In the genomic region with DNA sequence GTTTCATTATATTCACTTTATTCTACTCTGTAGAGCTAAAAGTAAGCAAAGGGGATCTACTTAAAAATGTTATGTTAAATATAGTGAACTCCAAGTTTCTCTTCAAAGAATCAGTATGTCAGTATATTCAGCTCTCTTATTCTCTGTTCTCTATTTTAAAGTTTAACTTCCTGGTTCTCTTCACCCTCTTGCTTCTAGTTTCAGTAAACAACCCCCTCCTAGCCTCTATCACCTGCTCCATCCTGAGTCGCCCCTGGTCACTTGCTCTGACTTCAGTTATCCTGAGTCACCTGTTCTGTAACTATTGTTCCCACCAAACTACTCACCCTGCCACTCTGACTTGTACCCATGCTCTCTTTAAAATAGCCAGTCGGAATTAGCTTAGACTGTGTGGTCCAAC, we compare ENCODE assay signal across 17 cellular contexts.
"Had no signal": no experiment of that assay in that cellular context is flagged by ENCODE, and none has a peak within 500 bp of the region (broad histone marks: within the 10 kb centered on the region; RNA-seq: fewer than 3 reads in every experiment).

No MANE protein-coding gene starts in this region.

- ATAC-seq: activated naive CD4-positive, alpha-beta T cell treated with anti-CD3 and anti-CD28 coated beads, Interleukin-2, amount 50 U/mL, for 72 hours; gastrocnemius medialis; left lung; sciatic nerve had no signal

- H3K27ac ChIP-seq: adrenal gland, breast epithelium, gastrocnemius medialis, left lung, stomach, testis, WERI-Rb-1 had no signal

- DNase-seq: activated CD4-positive, alpha-beta T cell treated with anti-CD3 and anti-CD28 coated beads, Interleukin-2, amount 50 U/mL, for 4 hours; activated gamma-delta T cell; adrenal gland; effector CD4-positive, alpha-beta T cell; gastrocnemius medialis; head of caudate nucleus; left lung; midbrain; nephron progenitor cell; nucleus accumbens; stimulated activated CD4-positive, alpha-beta T cell treated with anti-CD3 and anti-CD28 coated beads, Interleukin-4, amount 100 ng/mL, for 1 hour; stomach; testis; WERI-Rb-1 had no signal
